Comparison of ENCODE assay signal across 21 cellular contexts in genomic region chr6:9484091-9484490, GRCh38.
A peak's percentile ranks its signal among the peaks of the same experiment; 100 is the strongest.
DNase-seq lines count a peak whose midpoint lies in the region; ATAC-seq, FAIRE-seq and TF ChIP-seq lines count a peak whose summit lies in the region.
"Had no signal": no experiment of that assay in that cellular context is flagged by ENCODE, and none has a peak within 500 bp of the region (broad histone marks: within the 10 kb centered on the region; RNA-seq: fewer than 3 reads in every experiment).

No MANE protein-coding gene starts in this region.

- H3K36me3 ChIP-seq in HCT116 (ENCODE audit: control insufficient read depth in 1 of 2, insufficient read depth in 2 of 2, low read length in 2 of 2) (no peaks in the 10 kb centered on the region), bronchial epithelial cell (ENCODE audit: control insufficient read depth, insufficient read depth, low read length) (no peaks in the 10 kb centered on the region), MG63 (no peaks in the 10 kb centered on the region), MM.1S (replicated peaks; ENCODE audit: insufficient read depth, low read length) (no peaks in the 10 kb centered on the region)
- H3K36me3 ChIP-seq: Peyer's patch had no signal

- H3K9me3 ChIP-seq in HCT116 (ENCODE audit: control insufficient read depth in 1 of 2, insufficient read depth in 1 of 2, low read depth in 1 of 2, low read length in 2 of 2) (no peaks in the 10 kb centered on the region), MG63 (no peaks in the 10 kb centered on the region; the same call in 1 of the 2 replicates), MM.1S (replicated peaks; ENCODE audit: insufficient read depth, low read length) (no peaks in the 10 kb centered on the region)
- H3K9me3 ChIP-seq: Peyer's patch had no signal

- H3K27ac ChIP-seq in HCT116 (ENCODE audit: low read depth, low read length), result no peak overlapping the region
- no peak overlapping the region for H3K27ac ChIP-seq in MM.1S (ENCODE audit: low read length)
- H3K27ac ChIP-seq: C4-2B, KMS-11, Peyer's patch had no signal

- H3K4me2 ChIP-seq in HCT116 (ENCODE audit: low read length) (no peak overlapping the region), MM.1S (ENCODE audit: low read depth, low read length) (no peak overlapping the region)
- H3K4me2 ChIP-seq: KMS-11 had no signal

- no peak for TF ChIP-seq POLR2A in HCT116 (IDR thresholded peaks at IDR 0.05; ENCODE audit: borderline replicate concordance, extremely low read depth, insufficient read depth, insufficient read length)

- BruUV-seq in HCT116 (replicated peaks; lab: Mats Ljungman, UMichigan), result no TSS peak

- CTCF ChIA-PET in HCT116 (lab: Charles Lee), result no interaction called here

- H3K9me2 ChIP-seq in HCT116 (ENCODE audit: insufficient read depth) (no peaks in the 10 kb centered on the region; the same call in 1 of the 2 replicates), MM.1S (replicated peaks; ENCODE audit: insufficient read depth, low read length) (no peaks in the 10 kb centered on the region)

- intact Hi-C loops in HCT116 (cut with micrococcal nuclease) (no loop called here), head of caudate nucleus (cut with DNase I) (no loop called here)

- no peak for FAIRE-seq in bronchial epithelial cell (lab: Jason Lieb, UNC)
- FAIRE-seq: GM12878, GM18507 had no signal

- DNase-seq in AG08395 (ENCODE audit: low spot score), result peak; percentile 14
- no peak for DNase-seq in HCT116 (ENCODE audit: low read depth, low spot score)
- peak; percentile 34 for DNase-seq in bronchial epithelial cell (ENCODE audit: low read depth)
- DNase-seq in fibroblast of pulmonary artery (ENCODE audit: low read depth), result peak; percentile 65
- no peak for DNase-seq in MG63
- no peak for DNase-seq in MM.1S
- DNase-seq in activated CD4-positive, CD25-positive, alpha-beta regulatory T cell treated with anti-CD3 and anti-CD28 coated beads, Interleukin-2, amount 50 U/mL, for 72 hours, result no peak
- no peak for DNase-seq in head of caudate nucleus
- DNase-seq: 8988T, COR-L47, DMS153, NCI-H1417, NCI-H1930, NCI-H2171, NCI-H774, Peyer's patch, SHP77 had no signal

- RAD21 ChIA-PET in HCT116 (lab: Charles Lee; ENCODE audit: low non-redundant PET in 1 of 2, low total read pairs in 2 of 2, uncharacterized antibody in 2 of 2, unreplicated experiment in 2 of 2), result no interaction called here

- H3K79me2 ChIP-seq in HCT116 (ENCODE audit: insufficient read depth, low read length), result no peaks in the 10 kb centered on the region
- H3K79me2 ChIP-seq in MM.1S (ENCODE audit: low read length), result no peaks in the 10 kb centered on the region

- TF ChIP-seq CTCF in HCT116 (IDR thresholded peaks at IDR 0.05 in 2 of 3, conservative IDR thresholded peaks at IDR 0.05 in 1 of 3; ENCODE audit: borderline replicate concordance in 1 of 3, insufficient read depth in 1 of 3, low read depth in 2 of 3, low read length in 2 of 3) (no peak), bronchial epithelial cell (IDR thresholded peaks at IDR 0.05; ENCODE audit: insufficient read depth, low read length, severe bottlenecking) (no peak), fibroblast of pulmonary artery (IDR thresholded peaks at IDR 0.05; ENCODE audit: low read length, missing control alignments) (no peak), MM.1S (IDR thresholded peaks at IDR 0.05; ENCODE audit: low read length) (no peak)

- H3F3A ChIP-seq in MM.1S (ENCODE audit: insufficient read depth, low read length), result no peaks in the 10 kb centered on the region

- no peak overlapping the region for H3K9ac ChIP-seq in HCT116 (ENCODE audit: low read length)
- no peak overlapping the region for H3K9ac ChIP-seq in MM.1S (ENCODE audit: low read length)
- H3K9ac ChIP-seq: KMS-11 had no signal

- POLR2A ChIA-PET in HCT116 (lab: Charles Lee), result no interaction called here

- H2AFZ ChIP-seq in HCT116 (ENCODE audit: low read depth, low read length, poor library complexity, severe bottlenecking) (peak overlapping the region; percentile 25), MM.1S (ENCODE audit: low read length) (no peak overlapping the region)

- H3K4me3 ChIP-seq in HCT116 (replicated peaks in 1 of 2; ENCODE audit: low read depth in 1 of 2, low read length in 2 of 2), result no peak overlapping the region
- H3K4me3 ChIP-seq in bronchial epithelial cell (ENCODE audit: low read depth, low read length), result no peak overlapping the region
- H3K4me3 ChIP-seq in fibroblast of pulmonary artery (replicated peaks; ENCODE audit: low read depth, low read length), result no peak overlapping the region
- H3K4me3 ChIP-seq in MG63, result no peak overlapping the region
- H3K4me3 ChIP-seq in MM.1S (ENCODE audit: low read length), result no peak overlapping the region
- H3K4me3 ChIP-seq: GM12878, Peyer's patch had no signal

- H4K20me1 ChIP-seq in HCT116 (ENCODE audit: insufficient read depth) (no peaks in the 10 kb centered on the region), MM.1S (ENCODE audit: insufficient read depth, low read length) (no peaks in the 10 kb centered on the region)

- ATAC-seq in HCT116, result no peak
- ATAC-seq: GM12878 had no signal

- H3K27me3 ChIP-seq in HCT116 (ENCODE audit: insufficient read depth, low read length) (no peaks in the 10 kb centered on the region), bronchial epithelial cell (ENCODE audit: control insufficient read depth, insufficient read depth, low read length) (no peaks in the 10 kb centered on the region), MG63 (no peaks in the 10 kb centered on the region), MM.1S (replicated peaks; ENCODE audit: insufficient read depth, low read length) (no peaks in the 10 kb centered on the region)
- H3K27me3 ChIP-seq: Peyer's patch had no signal

- TF ChIP-seq RAD21 in HCT116 (IDR thresholded peaks at IDR 0.05; ENCODE audit: low read depth), result no peak

- H3K4me1 ChIP-seq in HCT116 (ENCODE audit: control insufficient read depth in 1 of 2, insufficient read depth in 2 of 2, low read length in 2 of 2) (peaks cover 23 to 25% of the 10 kb centered on the region in 2 experiments), MM.1S (ENCODE audit: low read length) (no peaks in the 10 kb centered on the region)
- H3K4me1 ChIP-seq: Peyer's patch had no signal

TF ChIP-seq in HCT116, 20 proteins besides CTCF, POLR2A, EP300 and RAD21:
- TF ChIP-seq ELF1 (IDR thresholded peaks at IDR 0.05; ENCODE audit: borderline replicate concordance, low read depth) (no peak), ZNF274 (IDR thresholded peaks at IDR 0.05; ENCODE audit: low read depth, low read length) (no peak), EZH2phosphoT487 (IDR thresholded peaks at IDR 0.05; ENCODE audit: borderline replicate concordance) (no peak), JUND (IDR thresholded peaks at IDR 0.05) (no peak), CBX3 (IDR thresholded peaks at IDR 0.05; ENCODE audit: low read depth) (no peak), ZBTB33 (IDR thresholded peaks at IDR 0.05; ENCODE audit: extremely low read depth, insufficient replicate concordance, low read length) (no peak), YY1 (IDR thresholded peaks at IDR 0.05; ENCODE audit: extremely low read depth, insufficient replicate concordance, low read depth, low read length) (no peak), SRF (IDR thresholded peaks at IDR 0.05; ENCODE audit: low read depth) (no peak), POLR2AphosphoS5 (IDR thresholded peaks at IDR 0.05; ENCODE audit: low read depth, low read length) (no peak), MAX (IDR thresholded peaks at IDR 0.05) (no peak), SP1 (IDR thresholded peaks at IDR 0.05; ENCODE audit: low read depth) (no peak)

Comparison
In these comparisons a context has a peak if more than half of its experiments do, and no peak if none do; other contexts are left out.
1. DNase-seq: peak in AG08395 (single experiment), bronchial epithelial cell (single experiment) and fibroblast of pulmonary artery (single experiment); none in HCT116 (single experiment), MG63 (single experiment), MM.1S (single experiment), activated CD4-positive, CD25-positive, alpha-beta regulatory T cell treated with anti-CD3 and anti-CD28 coated beads, Interleukin-2, amount 50 U/mL, for 72 hours (single experiment) and head of caudate nucleus (0 of 42).